ENCODE assay signal across 8 cellular contexts in the genomic region with DNA sequence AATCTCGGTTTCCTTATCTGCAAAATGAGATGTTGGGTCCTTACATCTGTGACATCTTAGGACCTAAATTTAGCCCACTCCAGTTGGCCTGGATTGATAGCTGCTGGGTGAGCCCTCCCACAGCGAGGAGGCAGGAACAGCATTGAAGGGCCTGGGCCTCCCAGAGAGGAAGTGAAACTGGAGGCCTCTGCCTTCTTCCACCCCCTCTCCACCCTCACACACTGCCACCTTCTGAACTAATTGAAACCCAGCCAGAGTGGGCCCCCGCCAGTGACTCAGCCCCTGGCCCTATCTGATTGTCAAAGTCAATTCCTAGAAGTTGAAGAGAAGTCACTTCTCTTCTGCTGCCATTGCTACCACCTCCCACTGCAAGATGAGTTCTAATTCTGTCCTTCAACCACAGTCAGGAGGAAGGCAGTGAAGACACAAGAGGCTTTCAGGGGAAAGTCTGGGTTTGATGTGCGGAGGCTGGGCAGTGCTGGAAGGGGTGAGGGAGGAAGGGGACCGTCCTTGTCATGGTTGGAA. TPM values are rescaled to one million over a fixed set of nuclear protein-coding genes. Genes with fewer than 3 reads are reported as not detected.
DNase-seq lines count a peak whose midpoint lies in the region; ATAC-seq and TF ChIP-seq lines count a peak whose summit lies in the region.

No MANE protein-coding gene starts in this region.

- no peaks in the 10 kb centered on the region for H3K36me3 ChIP-seq in left lung

- no peaks in the 10 kb centered on the region for H3K27me3 ChIP-seq in left lung

- DNase-seq in MV-4-11 (lab: John Stamatoyannopoulos, UW), result peak; percentile 100
- peak; percentile 83 for DNase-seq in activated T-cell treated with anti-CD3 and anti-CD28 coated beads for 24 hours (ENCODE audit: low read depth)
- DNase-seq in left lung, result peak; percentile 84 to 87
- peak; percentile 59 to 89 for DNase-seq in stimulated activated effector memory CD8-positive, alpha-beta T cell treated with anti-CD3 and anti-CD28 coated beads, Interleukin-12 subunit alpha, Interleukin-12 subunit beta, amount 100 ng/mL, for 72 hours (ENCODE audit: low spot score in 2 of 2)
- no peak for DNase-seq in coronary artery (ENCODE audit: low spot score)
- no peak for DNase-seq in MCF 10A (ENCODE audit: unreplicated experiment)

- H3K27ac Mint-ChIP-seq in stimulated activated effector memory CD8-positive, alpha-beta T cell treated with anti-CD3 and anti-CD28 coated beads, Interleukin-12 subunit alpha, Interleukin-12 subunit beta, amount 100 ng/mL, for 72 hours, result peak overlapping the region; percentile 93
- H3K27ac Mint-ChIP-seq in MCF 10A (ENCODE audit: low read depth, unreplicated experiment), result no peak overlapping the region

- peaks cover 44% of the 10 kb centered on the region for H3K27me3 Mint-ChIP-seq in MCF 10A (ENCODE audit: insufficient read depth, unreplicated experiment)

- H3K4me3 ChIP-seq in GM12875 (ENCODE audit: low read depth, low read length), result peak overlapping the region; percentile 26
- peak overlapping the region in 1 of 2 donors; percentile 4 for H3K4me3 ChIP-seq in left lung
- H3K4me3 ChIP-seq in coronary artery, result no peak overlapping the region

- peak; percentile 76 for ATAC-seq in HG02588 (IDR thresholded peaks at IDR 0.05; ENCODE audit: unreplicated experiment)
- ATAC-seq in left lung, result peak; percentile 89
- peak; percentile 98 for ATAC-seq in stimulated activated effector memory CD8-positive, alpha-beta T cell treated with anti-CD3 and anti-CD28 coated beads, Interleukin-12 subunit alpha, Interleukin-12 subunit beta, amount 100 ng/mL, for 72 hours

- TF ChIP-seq CTCF in GM12875 (IDR thresholded peaks at IDR 0.05; ENCODE audit: borderline replicate concordance, insufficient read depth, low read depth, low read length) (no peak), left lung (IDR thresholded peaks at IDR 0.05) (no peak), coronary artery (IDR thresholded peaks at IDR 0.05) (no peak), MCF 10A (IDR thresholded peaks at IDR 0.05; ENCODE audit: unreplicated experiment) (no peak)

- H3K27ac ChIP-seq in left lung (peak overlapping the region in 1 of 2 donors; percentile 79), coronary artery (peak overlapping the region in 1 of 2 donors; percentile 48)

- H3K36me3 Mint-ChIP-seq in stimulated activated effector memory CD8-positive, alpha-beta T cell treated with anti-CD3 and anti-CD28 coated beads, Interleukin-12 subunit alpha, Interleukin-12 subunit beta, amount 100 ng/mL, for 72 hours, result peaks cover 6% of the 10 kb centered on the region
- H3K36me3 Mint-ChIP-seq in MCF 10A (ENCODE audit: insufficient read depth, unreplicated experiment), result no peaks in the 10 kb centered on the region

- H3K9me3 Mint-ChIP-seq in stimulated activated effector memory CD8-positive, alpha-beta T cell treated with anti-CD3 and anti-CD28 coated beads, Interleukin-12 subunit alpha, Interleukin-12 subunit beta, amount 100 ng/mL, for 72 hours, result no peaks in the 10 kb centered on the region
- H3K9me3 Mint-ChIP-seq in MCF 10A (ENCODE audit: unreplicated experiment), result no peaks in the 10 kb centered on the region

- H3K4me1 ChIP-seq in left lung, result peaks cover 0 to 48% of the 10 kb centered on the region in 2 donors

- H3K4me3 Mint-ChIP-seq in stimulated activated effector memory CD8-positive, alpha-beta T cell treated with anti-CD3 and anti-CD28 coated beads, Interleukin-12 subunit alpha, Interleukin-12 subunit beta, amount 100 ng/mL, for 72 hours, result peak overlapping the region; percentile 63
- H3K4me3 Mint-ChIP-seq in MCF 10A (ENCODE audit: unreplicated experiment), result no peak overlapping the region

- POLR2A ChIA-PET in MCF 10A (lab: Yijun Ruan, JAX), result no interaction called here

- intact Hi-C loops in left lung (cut with DNase I), result no loop called here
- intact Hi-C loops in MCF 10A (cut with micrococcal nuclease), result no loop called here

- H3K4me1 Mint-ChIP-seq in stimulated activated effector memory CD8-positive, alpha-beta T cell treated with anti-CD3 and anti-CD28 coated beads, Interleukin-12 subunit alpha, Interleukin-12 subunit beta, amount 100 ng/mL, for 72 hours, result peaks cover 69% of the 10 kb centered on the region
- H3K4me1 Mint-ChIP-seq in MCF 10A (ENCODE audit: insufficient read depth, unreplicated experiment), result no peaks in the 10 kb centered on the region

- H3K9me3 ChIP-seq in left lung, result no peaks in the 10 kb centered on the region

- CTCF ChIA-PET in MCF 10A (lab: Yijun Ruan, JAX), result no interaction called here

- no TSS peak for BruUV-seq in MCF 10A (replicated peaks; lab: Mats Ljungman, UMichigan)

RNA-seq across cellular contexts. Expression of a gene that starts 55.2 kb away (rescaled TPM):
- total RNA-seq in left lung (100 to 1,000 TPM; 104 to 132 TPM), MCF 10A (2022) (25.1 and 27.5 TPM in 2 replicates)

Comparison
In these comparisons a context has a peak if more than half of its experiments do, and no peak if none do; other contexts are left out.
1. DNase-seq: peak in MV-4-11 (single experiment), activated T-cell treated with anti-CD3 and anti-CD28 coated beads for 24 hours (single experiment), left lung (2 of 2) and stimulated activated effector memory CD8-positive, alpha-beta T cell treated with anti-CD3 and anti-CD28 coated beads, Interleukin-12 subunit alpha, Interleukin-12 subunit beta, amount 100 ng/mL, for 72 hours (2 of 2); none in coronary artery (single experiment) and MCF 10A (single experiment).
2. Peak in every context shown above with its lines, with median percentiles within 50 percentile points of each other: ATAC-seq.